Comparison of ENCODE assay signal across 9 cellular contexts in the genomic region with DNA sequence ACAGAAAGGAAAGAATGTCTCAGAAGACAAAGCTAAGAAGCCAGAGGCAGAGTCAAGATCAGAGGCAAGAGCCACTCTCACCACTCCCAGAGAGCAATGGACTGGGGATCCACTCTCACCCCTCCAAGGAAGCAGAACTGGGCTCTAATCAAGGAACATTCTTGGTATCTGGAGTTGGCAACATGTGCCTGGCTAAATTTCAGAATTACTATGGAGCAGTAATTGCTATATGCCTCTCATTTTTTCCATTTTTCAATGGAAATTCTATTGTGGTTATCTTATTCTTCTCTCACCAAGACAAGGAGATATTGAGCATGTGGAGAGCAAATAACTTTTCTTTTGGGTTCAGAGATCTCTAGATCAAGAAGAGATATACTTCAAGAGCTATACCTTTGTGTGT. TPM values are rescaled to one million over a fixed set of nuclear protein-coding genes. Genes with fewer than 3 reads are reported as not detected.
"Had no signal": no experiment of that assay in that cellular context is flagged by ENCODE, and none has a peak within 500 bp of the region (broad histone marks: within the 10 kb centered on the region; RNA-seq: fewer than 3 reads in every experiment).

No MANE protein-coding gene starts in this region.

- H3K4me3 ChIP-seq: GM12878 had no signal

- FAIRE-seq: G401.6, GM12878, GM12891, GM12892, GM18507, GM19239 had no signal

- DNase-seq: GDM1, GF-D8 had no signal

- ATAC-seq: GM12878 had no signal

RNA-seq across cellular contexts. Expression of gene MASP1, which starts 22.1 kb away (rescaled TPM):
- total RNA-seq: G401 had no signal
- polyA plus RNA-seq: GM12878 had no signal
